ENCODE assay signal across 8 cellular contexts in genomic region chr3:125374501-125374995, GRCh38. TPM values are rescaled to one million over a fixed set of nuclear protein-coding genes. Genes with fewer than 3 reads are reported as not detected.
DNase-seq lines count a peak whose midpoint lies in the region; ATAC-seq and TF ChIP-seq lines count a peak whose summit lies in the region.

No MANE protein-coding gene starts in this region.

- H3K4me1 ChIP-seq in H9 (ENCODE audit: insufficient read depth, low read length) = 0 out of 2 replicates have a peak, but pooled peaks cover 4% of the 10 kb centered on the region
- H3K4me1 ChIP-seq in mucosa of rectum (ENCODE audit: control insufficient read depth in 2 of 2, insufficient read depth in 2 of 2, low read length in 2 of 2) = peaks cover 16 to 18% of the 10 kb centered on the region in 2 donors
- H3K4me1 ChIP-seq in stomach smooth muscle (ENCODE audit: control insufficient read depth, insufficient read depth, low read length) = peaks cover 13% of the 10 kb centered on the region

- H2BK120ac ChIP-seq in H9 (ENCODE audit: low read depth, low read length, poor library complexity, severe bottlenecking) = no peak overlapping the region

- peak overlapping the region; percentile 83 to 91 for H3K4me3 ChIP-seq in mucosa of rectum (ENCODE audit: low read length in 2 of 2)
- peak overlapping the region; percentile 84 to 89 for H3K4me3 ChIP-seq in stomach smooth muscle (ENCODE audit: low read length in 2 of 2)

- H2BK20ac ChIP-seq in H9 (ENCODE audit: low read depth, low read length, poor library complexity, severe bottlenecking) = no peak overlapping the region

- no CpG with 5 or more reads among the region's 26 CpGs for WGBS in H9 (ENCODE audit: extremely low coverage, insufficient read length, low lambda C conversion rate)

- H3T11ph ChIP-seq in H9 (ENCODE audit: low read length) = no peak overlapping the region

- ATAC-seq in esophagus mucosa = peak; percentile 52

- H3K27ac ChIP-seq in H9 (ENCODE audit: insufficient read length, low read depth, low read length) (no peak overlapping the region), mucosa of rectum (ENCODE audit: low read depth in 2 of 2, low read length in 2 of 2) (peak overlapping the region; percentile 77 to 86), stomach smooth muscle (ENCODE audit: low read length) (peak overlapping the region; percentile 75)

- no peak overlapping the region for H2BK12ac ChIP-seq in H9 (ENCODE audit: insufficient read length, low read depth, low read length)

- H3K9me3 ChIP-seq in H9 (ENCODE audit: control insufficient read depth, low read depth, low read length) (no peaks in the 10 kb centered on the region), mucosa of rectum (ENCODE audit: control insufficient read depth in 2 of 2, low read length in 2 of 2) (no peaks in the 10 kb centered on the region), stomach smooth muscle (ENCODE audit: control insufficient read depth in 2 of 2, low read length in 2 of 2) (no peaks in the 10 kb centered on the region)

- H3K23ac ChIP-seq in H9 (ENCODE audit: insufficient read length, low read depth, low read length) = no peak overlapping the region

- H3K18ac ChIP-seq in H9 (ENCODE audit: insufficient read length, low read depth, low read length) = peak overlapping the region; percentile 86

- H3K79me1 ChIP-seq in H9 (ENCODE audit: insufficient read depth, low read depth, low read length, poor library complexity, severe bottlenecking) = peaks cover 5% of the 10 kb centered on the region

- H3K4ac ChIP-seq in H9 (ENCODE audit: low read depth, low read length) = no peak overlapping the region; the same call in 1 of the 2 replicates

- H4K91ac ChIP-seq in H9 (ENCODE audit: insufficient read length, low read depth, low read length) = no peak overlapping the region

- H2AFZ ChIP-seq in H9 (ENCODE audit: low read length) = no peak overlapping the region

- H3K36me3 ChIP-seq in mucosa of rectum (ENCODE audit: control insufficient read depth in 2 of 2, insufficient read depth in 2 of 2, low read length in 2 of 2) (peaks cover 0 to 2% of the 10 kb centered on the region in 2 donors), stomach smooth muscle (ENCODE audit: control insufficient read depth in 2 of 2, insufficient read depth in 2 of 2, low read length in 2 of 2) (no peaks in the 10 kb centered on the region)

- H2BK5ac ChIP-seq in H9 (ENCODE audit: insufficient read length, low read length) = no peak overlapping the region

- no peaks in the 10 kb centered on the region for H4K20me1 ChIP-seq in H9 (ENCODE audit: control insufficient read depth, insufficient read depth, insufficient read length)

- no peak for TF ChIP-seq CTCF in H9 (conservative IDR thresholded peaks at IDR 0.05)

- H3K27me3 ChIP-seq in H9 (ENCODE audit: insufficient read depth, low read length) (no peaks in the 10 kb centered on the region), mucosa of rectum (ENCODE audit: control insufficient read depth in 2 of 2, insufficient read depth in 2 of 2, low read length in 2 of 2) (no peaks in the 10 kb centered on the region), stomach smooth muscle (ENCODE audit: control insufficient read depth in 1 of 2, insufficient read depth in 2 of 2, low read length in 2 of 2) (no peaks in the 10 kb centered on the region)

- H3K14ac ChIP-seq in H9 (ENCODE audit: insufficient read depth, low read length) = peak overlapping the region; percentile 86

- peak overlapping the region; percentile 95 to 97 for H3K4me3 Mint-ChIP-seq in H9

- peak; percentile 61 for DNase-seq in ELR (ENCODE audit: low read depth)
- DNase-seq in H9 = peak; percentile 57
- DNase-seq in NCI-H1105 treated with DMSO at 0.1 percent for 48 hours (lab: John Stamatoyannopoulos, UW) = peak; percentile 45
- peak; percentile 29 for DNase-seq in activated T-cell treated with anti-CD3 and anti-CD28 coated beads for 4 hours
- DNase-seq in GDM1 (lab: John Stamatoyannopoulos, UW) = no peak

- no peaks in the 10 kb centered on the region for H3K9me3 Mint-ChIP-seq in H9

- no peak overlapping the region for H2AK5ac ChIP-seq in H9 (ENCODE audit: insufficient read length, low read length)

- peaks cover 12% of the 10 kb centered on the region for H3K23me2 ChIP-seq in H9 (ENCODE audit: insufficient read length, low read depth, low read length, poor library complexity, severe bottlenecking)

- peaks cover 31 to 34% of the 10 kb centered on the region in 2 experiments for H3K4me1 Mint-ChIP-seq in H9

- H4K5ac ChIP-seq in H9 (ENCODE audit: insufficient read length, low read depth, low read length) = no peak overlapping the region

- H3K27me3 Mint-ChIP-seq in H9 (ENCODE audit: low read depth) = no peaks in the 10 kb centered on the region

- H3K9ac ChIP-seq in H9 (ENCODE audit: extremely low read depth, insufficient read length, low read length) = peak overlapping the region; percentile 86
- H3K9ac ChIP-seq in mucosa of rectum (ENCODE audit: low read depth in 1 of 2, low read length in 2 of 2) = peak overlapping the region; percentile 89
- H3K9ac ChIP-seq in stomach smooth muscle (ENCODE audit: low read length in 2 of 2) = peak overlapping the region; percentile 81 to 95

- peaks cover 0 to 8% (median 3%) of the 10 kb centered on the region in 3 experiments; a peak in 4 of 7 replicates for H3K36me3 Mint-ChIP-seq in H9 (ENCODE audit: insufficient read depth in 1 of 3, low read depth in 3 of 3)

- peak overlapping the region; percentile 78 to 96 (median 93) for H3K27ac Mint-ChIP-seq in H9

- H3K4me2 ChIP-seq in H9 (ENCODE audit: insufficient read depth, insufficient read length, low read length) = peak overlapping the region; percentile 83

- H4K8ac ChIP-seq in H9 (replicated peaks; ENCODE audit: insufficient read length, low read depth, low read length) = no peak overlapping the region

- H3K79me2 ChIP-seq in H9 (ENCODE audit: insufficient read depth, low read length) = peaks cover 16% of the 10 kb centered on the region; the same call in 1 of the 2 replicates

- peak overlapping the region; percentile 52 for H3K56ac ChIP-seq in H9 (ENCODE audit: insufficient read length, low read depth, low read length)

- no peak overlapping the region for H2BK15ac ChIP-seq in H9 (ENCODE audit: low read depth, low read length)

RNA-seq across cellular contexts. Expression of gene ZNF148, which starts 0.6 kb away (rescaled TPM):
- total RNA-seq in H9 (2021) (21.6 and 24.8 TPM in 2 replicates), esophagus mucosa (21.2 TPM)
